8 cellular contexts compared by ENCODE assay signal in genomic region chr4:81030061-81030616, GRCh38. TPM values are rescaled to one million over a fixed set of nuclear protein-coding genes. Genes with fewer than 3 reads are reported as not detected.
DNase-seq lines count a peak whose midpoint lies in the region; ATAC-seq, FAIRE-seq and TF ChIP-seq lines count a peak whose summit lies in the region.

No MANE protein-coding gene starts in this region.

- H3K4me3 ChIP-seq in BJ (ENCODE audit: low read depth, low read length) (peak overlapping the region; percentile 23), LNCaP clone FGC (ENCODE audit: low read depth, low read length) (peak overlapping the region; percentile 10), bronchial epithelial cell (ENCODE audit: low read depth, low read length) (peak overlapping the region; percentile 20), BE2C (ENCODE audit: low read depth, low read length) (no peak overlapping the region)

- peak overlapping the region; percentile 93 to 98 (median 95) for H3K4me3 Mint-ChIP-seq in naive B cell

- peaks cover 46 to 63% (median 51%) of the 10 kb centered on the region in 3 donors for H3K27me3 Mint-ChIP-seq in naive B cell

- ATAC-seq in naive B cell (ENCODE audit: low read depth in 2 of 2), result peak; percentile 22 to 27
- ATAC-seq in HG02798 (IDR thresholded peaks at IDR 0.05; ENCODE audit: poor library complexity, unreplicated experiment), result no peak
- no peak for ATAC-seq in GM21447 (IDR thresholded peaks at IDR 0.05; ENCODE audit: unreplicated experiment)

- H3K27ac Mint-ChIP-seq in naive B cell, result peak overlapping the region; percentile 82 to 95 (median 85)

- H3K36me3 ChIP-seq in BJ (ENCODE audit: control insufficient read depth, insufficient read depth, low read length), result no peaks in the 10 kb centered on the region
- no peaks in the 10 kb centered on the region for H3K36me3 ChIP-seq in bronchial epithelial cell (ENCODE audit: control insufficient read depth, insufficient read depth, low read length)
- no peaks in the 10 kb centered on the region for H3K36me3 ChIP-seq in BE2C

- H3K9me3 Mint-ChIP-seq in naive B cell, result peaks cover 0 to 1% (median 0%) of the 10 kb centered on the region in 7 donors

- peaks cover 25% of the 10 kb centered on the region for H3K27me3 ChIP-seq in BJ (ENCODE audit: control insufficient read depth, insufficient read depth, low read length)
- H3K27me3 ChIP-seq in bronchial epithelial cell (ENCODE audit: control insufficient read depth, insufficient read depth, low read length), result peaks cover 18% of the 10 kb centered on the region
- peaks cover 36% of the 10 kb centered on the region for H3K27me3 ChIP-seq in BE2C

- DNase-seq in BJ (ENCODE audit: low read depth), result no peak
- no peak for DNase-seq in LNCaP clone FGC (ENCODE audit: low read depth)
- DNase-seq in bronchial epithelial cell (ENCODE audit: low read depth), result no peak
- DNase-seq in naive B cell, result no peak
- DNase-seq in BE2C, result no peak
- DNase-seq in GF-D8 (lab: John Stamatoyannopoulos, UW), result no peak

- POLR2A ChIA-PET in BJ (lab: Charles Lee), result no interaction called here

- TF ChIP-seq CTCF in BJ (IDR thresholded peaks at IDR 0.05; ENCODE audit: insufficient read depth, low read depth, low read length) (no peak), LNCaP clone FGC (IDR thresholded peaks at IDR 0.05; ENCODE audit: control insufficient read depth, extremely low read depth, insufficient read depth) (no peak), bronchial epithelial cell (IDR thresholded peaks at IDR 0.05; ENCODE audit: insufficient read depth, low read length, severe bottlenecking) (no peak), BE2C (IDR thresholded peaks at IDR 0.05; ENCODE audit: low read depth, low read length) (no peak)

- peaks cover 23 to 31% (median 26%) of the 10 kb centered on the region in 3 donors for H3K4me1 Mint-ChIP-seq in naive B cell

- H3K36me3 Mint-ChIP-seq in naive B cell, result peaks cover 0 to 4% of the 10 kb centered on the region in 2 donors

- no peaks in the 10 kb centered on the region for H3K9me3 ChIP-seq in BE2C

- H3K4me1 ChIP-seq in BE2C, result no peaks in the 10 kb centered on the region

- CTCF ChIA-PET in BJ (lab: Yijun Ruan, JAX), result interaction anchor here (1.0 to 2.7 kb wide), 2 partner anchors 9 to 11 kb away, joined by 3 to 17 read pairs; no protein-coding TSS in a partner anchor

- no peak for FAIRE-seq in bronchial epithelial cell (lab: Jason Lieb, UNC)

RNA-seq across cellular contexts. Expression of gene BMP3, which starts 0.4 kb away (rescaled TPM):
- polyA plus RNA-seq in BJ (2011; rRNA removed), result 0.01 and 0.05 TPM in 2 replicates
- 0.05 TPM in 2 replicates for polyA minus RNA-seq in BJ (2011; rRNA and poly(A)+ RNA removed)
- under 0.01 and 0.38 TPM in 2 replicates for total RNA-seq in bronchial epithelial cell
- 1 to 10 TPM in 5 of 6 donors, under 1 TPM in 1; 0.86 to 3.0 (median 1.7) TPM for polyA plus RNA-seq in naive B cell (ENCODE audit: low read depth in 6 of 6)
- polyA plus RNA-seq in BE2C (2012; ENCODE audit: insufficient read depth, insufficient read length, low read depth), result not detected

Comparison
In these comparisons a context has a peak if more than half of its experiments do, and no peak if none do; other contexts are left out.
1. ATAC-seq: peak in naive B cell (2 of 2); none in HG02798 (single experiment) and GM21447 (single experiment).